8 cellular contexts compared by ENCODE assay signal in the genomic region with DNA sequence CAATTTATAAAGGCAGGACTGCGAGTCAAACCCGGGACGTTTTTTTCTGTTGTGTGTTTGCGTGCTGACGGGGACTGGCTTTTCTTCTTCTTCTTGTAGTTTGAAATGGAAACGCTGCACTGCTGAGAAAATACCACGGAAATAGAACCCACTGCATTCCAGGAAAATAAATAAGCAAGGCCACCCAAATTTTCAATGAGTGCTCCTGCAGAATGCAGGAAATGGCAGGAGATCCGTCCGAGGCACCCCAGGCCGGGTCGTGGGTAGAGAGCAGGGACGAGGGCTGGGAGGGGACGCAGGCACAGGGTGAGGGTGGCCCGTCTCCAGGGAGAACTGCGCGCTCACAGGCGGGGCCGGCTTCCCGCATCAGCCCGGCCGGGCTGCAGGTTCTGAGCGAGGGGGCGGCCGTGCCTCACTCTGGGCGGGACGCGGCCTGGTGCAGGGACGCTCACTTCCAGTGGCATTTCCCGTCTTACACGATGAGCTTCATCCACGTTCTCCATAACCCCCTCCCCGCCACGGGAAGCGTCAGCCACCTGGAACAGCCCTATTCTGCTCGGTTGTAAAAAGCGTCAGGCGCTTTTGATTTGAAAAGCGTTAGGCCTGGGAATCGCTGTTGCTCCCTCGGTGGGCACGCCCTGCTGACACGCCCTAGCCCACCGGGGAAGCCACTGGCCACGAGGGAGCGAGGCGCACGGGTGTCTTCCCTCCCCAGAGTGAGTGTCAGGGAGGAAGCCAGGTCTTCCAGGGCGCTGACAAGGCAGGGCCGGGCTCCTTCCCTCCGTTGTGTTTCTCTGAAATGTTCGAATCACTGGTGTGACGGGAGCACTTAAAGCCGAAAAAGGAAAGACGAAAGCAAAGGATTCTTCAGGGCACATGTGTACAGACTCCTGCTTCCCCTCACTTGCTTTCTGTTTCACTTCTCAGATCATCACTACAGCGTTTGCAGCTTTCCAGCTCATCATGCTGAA. TPM values are rescaled to one million over a fixed set of nuclear protein-coding genes. Genes with fewer than 3 reads are reported as not detected.
A peak's percentile ranks its signal among the peaks of the same experiment; 100 is the strongest.
DNase-seq lines count a peak whose midpoint lies in the region; ATAC-seq, FAIRE-seq and TF ChIP-seq lines count a peak whose summit lies in the region.

No MANE protein-coding gene starts in this region.

- H3K9me3 ChIP-seq in HUES6 (ENCODE audit: control insufficient read depth, insufficient read depth, low read depth, low read length) = no peaks in the 10 kb centered on the region
- H3K9me3 ChIP-seq in spleen = no peaks in the 10 kb centered on the region

- 0 to 1% (median 0%) methylated on average over 44 to 55 of the region's 55 CpGs for WGBS in spleen, 5 donors

- peak in 1 of 3 donors; percentile 50 for TF ChIP-seq POLR2A in spleen (IDR thresholded peaks at IDR 0.05)

- DNase-seq in DMS53 treated with DMSO at 0.1 percent for 48 hours (lab: John Stamatoyannopoulos, UW; ENCODE audit: unreplicated experiment) (peak; percentile 7), UCSD-AML1 (lab: John Stamatoyannopoulos, UW; ENCODE audit: unreplicated experiment) (peak; percentile 78), bronchial epithelial cell (ENCODE audit: low read depth) (peak; percentile 35), iris pigment epithelial cell (ENCODE audit: low read depth) (peak; percentile 88), spleen (peak; percentile 91), NCI-H2171 treated with DMSO at 0.1 percent for 48 hours (lab: John Stamatoyannopoulos, UW) (no peak)

- H3K27me3 ChIP-seq in HUES6 (ENCODE audit: control insufficient read depth, insufficient read depth, low read length) (peaks cover 12% of the 10 kb centered on the region), bronchial epithelial cell (ENCODE audit: control insufficient read depth, insufficient read depth, low read length) (no peaks in the 10 kb centered on the region), spleen (replicated peaks in 1 of 7) (no peaks in the 10 kb centered on the region)

- H3K27ac ChIP-seq in HUES6 (ENCODE audit: low read depth, low read length) (no peak overlapping the region), spleen (peak overlapping the region; percentile 84 to 97 (median 94))

- FAIRE-seq in bronchial epithelial cell (lab: Jason Lieb, UNC) = no peak

- ATAC-seq in GM21367 (IDR thresholded peaks at IDR 0.05; ENCODE audit: unreplicated experiment) = peak; percentile 80

- peak overlapping the region; percentile 6 for H3K9ac ChIP-seq in HUES6 (ENCODE audit: low read length)

- intact Hi-C loops in spleen (cut with DNase I; ENCODE audit: low total_unique reads) = no loop called here

- TF ChIP-seq CTCF in bronchial epithelial cell (IDR thresholded peaks at IDR 0.05; ENCODE audit: insufficient read depth, low read length, severe bottlenecking) (no peak), spleen (IDR thresholded peaks at IDR 0.05 in 8 of 11, conservative IDR thresholded peaks at IDR 0.05 in 3 of 11) (no peak)

- H3K4me1 ChIP-seq in HUES6 (ENCODE audit: control insufficient read depth, insufficient read depth, low read length) = peaks cover 23% of the 10 kb centered on the region
- peaks cover 7 to 26% (median 17%) of the 10 kb centered on the region in 6 donors for H3K4me1 ChIP-seq in spleen

- H3K36me3 ChIP-seq in HUES6 (ENCODE audit: control insufficient read depth, insufficient read depth, low read length) (no peaks in the 10 kb centered on the region), bronchial epithelial cell (ENCODE audit: control insufficient read depth, insufficient read depth, low read length) (no peaks in the 10 kb centered on the region), spleen (no peaks in the 10 kb centered on the region)

- H3K4me3 ChIP-seq in HUES6 (ENCODE audit: low read depth, low read length) (peak overlapping the region; percentile 58), bronchial epithelial cell (ENCODE audit: low read depth, low read length) (peak overlapping the region; percentile 50), spleen (peak overlapping the region; percentile 45 to 78 (median 72))

RNA-seq across cellular contexts. Expression of a gene that starts 17.9 kb away (rescaled TPM):
- 29.2 and 34.8 TPM in 2 replicates for total RNA-seq in bronchial epithelial cell
- total RNA-seq in spleen = 10 to 100 TPM; 21.1 to 32.8 (median 28.2) TPM
- 10 to 100 TPM in 1 of 3 donors, 1 to 10 TPM in 2; 7.0 to 10.6 (median 8.1) TPM for polyA plus RNA-seq in spleen

RNA-seq across cellular contexts. Expression of a gene that starts 54.0 kb away (rescaled TPM):
- total RNA-seq in bronchial epithelial cell = 0.53 and 1.4 TPM in 2 replicates
- 1 to 10 TPM; 1.3 to 6.1 (median 2.7) TPM for total RNA-seq in spleen
- under 1 TPM; 0.06 to 0.42 (median 0.15) TPM for polyA plus RNA-seq in spleen
